ENCODE assay signal across 7 cellular contexts in genomic region chr17:79586131-79586530, GRCh38. TPM values are rescaled to one million over a fixed set of nuclear protein-coding genes. Genes with fewer than 3 reads are reported as not detected.
"Had no signal": no experiment of that assay in that cellular context is flagged by ENCODE, and none has a peak within 500 bp of the region (broad histone marks: within the 10 kb centered on the region; RNA-seq: fewer than 3 reads in every experiment).

No MANE protein-coding gene starts in this region.

- ATAC-seq: HepG2, K562 had no signal

- H3K4me1 Mint-ChIP-seq: IgD-negative memory B cell had no signal

- DNase-seq: IMR-90, KBM-7 had no signal

- H3K27ac Mint-ChIP-seq: IgD-negative memory B cell had no signal

- H3K27ac ChIP-seq: HL-60 had no signal

- H3K4me3 Mint-ChIP-seq: IgD-negative memory B cell had no signal

- H3K4me3 ChIP-seq: K562 had no signal

RNA-seq across cellular contexts. Expression of gene RBFOX3, which starts 24.7 kb away (rescaled TPM):
- total RNA-seq: HepG2, HT-29, IMR-90, K562 had no signal
- polyA plus RNA-seq: HepG2, IgD-negative memory B cell, K562 had no signal
